In the genomic region with DNA sequence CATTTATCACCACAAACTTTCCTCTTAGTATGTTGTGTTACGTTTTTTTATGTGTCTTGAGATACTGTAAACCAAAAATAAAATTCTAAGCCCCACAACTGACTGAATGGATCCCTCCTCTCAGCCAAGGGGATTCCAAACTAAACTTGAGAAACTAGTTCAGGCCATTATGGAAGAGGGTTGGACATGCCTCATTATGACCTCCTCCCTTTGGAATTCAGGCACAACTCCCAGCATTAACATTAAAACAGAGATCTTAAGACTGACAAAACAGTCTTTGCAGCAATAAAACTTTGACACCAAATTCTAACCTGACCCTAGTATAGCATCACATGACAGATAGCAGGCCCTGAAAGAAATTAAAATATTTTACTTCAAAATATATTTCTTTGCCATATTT, we compare ENCODE assay signal across 14 cellular contexts. TPM values are rescaled to one million over a fixed set of nuclear protein-coding genes. Genes with fewer than 3 reads are reported as not detected.
DNase-seq lines count a peak whose midpoint lies in the region; ATAC-seq, FAIRE-seq and TF ChIP-seq lines count a peak whose summit lies in the region.
"Had no signal": no experiment of that assay in that cellular context is flagged by ENCODE, and none has a peak within 500 bp of the region (broad histone marks: within the 10 kb centered on the region; RNA-seq: fewer than 3 reads in every experiment).

No MANE protein-coding gene starts in this region.

- peaks cover 58% of the 10 kb centered on the region for H3K4me1 ChIP-seq in vagina

- ATAC-seq in GM18517 (IDR thresholded peaks at IDR 0.05; ENCODE audit: unreplicated experiment), result no peak
- ATAC-seq: activated T-helper 17 cell treated with anti-CD3 and anti-CD28 coated beads, Interleukin-2, amount 50 U/mL, for 72 hours; CD8-positive, alpha-beta T cell had no signal

- no peaks in the 10 kb centered on the region for H3K9me3 ChIP-seq in vagina

- H3K27ac ChIP-seq in vagina, result peak overlapping the region; percentile 52
- H3K27ac ChIP-seq: brain microvascular endothelial cell had no signal

- peak overlapping the region; percentile 87 for H3K27ac Mint-ChIP-seq in mesothelial cell of epicardium
- H3K27ac Mint-ChIP-seq: activated CD4-positive, alpha-beta T cell treated with anti-CD3 and anti-CD28 coated beads, Interleukin-2, amount 10 ng/mL, durations not matched to agents 7 days and 5 days; activated T-helper 17 cell treated with anti-CD3 and anti-CD28 coated beads, Interleukin-2, amount 50 U/mL, for 72 hours; CD8-positive, alpha-beta T cell had no signal

- FAIRE-seq in endometrium (lab: Jason Lieb, UNC), result peak; percentile 99

- H3K27me3 Mint-ChIP-seq in mesothelial cell of epicardium (ENCODE audit: low read depth), result no peaks in the 10 kb centered on the region
- H3K27me3 Mint-ChIP-seq: activated T-helper 17 cell treated with anti-CD3 and anti-CD28 coated beads, Interleukin-2, amount 50 U/mL, for 72 hours had no signal

- no peak overlapping the region for H3K4me3 ChIP-seq in vagina

- no peak for TF ChIP-seq CTCF in mesothelial cell of epicardium (IDR thresholded peaks at IDR 0.05; ENCODE audit: unreplicated experiment)
- no peak for TF ChIP-seq CTCF in vagina (IDR thresholded peaks at IDR 0.05)

- peak; percentile 45 for DNase-seq in M059J (ENCODE audit: low read depth)
- DNase-seq in mesothelial cell of epicardium (ENCODE audit: low spot score in 2 of 2, unreplicated experiment in 2 of 2), result no peak
- no peak for DNase-seq in vagina (ENCODE audit: extremely low spot score in 2 of 2)
- no peak for DNase-seq in LoVo (ENCODE audit: low spot score)
- no peak for DNase-seq in AG08396 (ENCODE audit: low spot score)
- DNase-seq: activated CD4-positive, alpha-beta T cell treated with anti-CD3 and anti-CD28 coated beads, Interleukin-2, amount 10 ng/mL, durations not matched to agents 7 days and 5 days; brain microvascular endothelial cell; CD8-positive, alpha-beta T cell; MV-4-11; NCI-H345; retina had no signal

- peaks cover 2% of the 10 kb centered on the region for H3K36me3 Mint-ChIP-seq in mesothelial cell of epicardium
- H3K36me3 Mint-ChIP-seq: CD8-positive, alpha-beta T cell had no signal

- H3K4me1 Mint-ChIP-seq in mesothelial cell of epicardium, result peaks cover 25% of the 10 kb centered on the region
- H3K4me1 Mint-ChIP-seq: activated CD4-positive, alpha-beta T cell treated with anti-CD3 and anti-CD28 coated beads, Interleukin-2, amount 10 ng/mL, durations not matched to agents 7 days and 5 days; activated T-helper 17 cell treated with anti-CD3 and anti-CD28 coated beads, Interleukin-2, amount 50 U/mL, for 72 hours had no signal

- no peak for TF ChIP-seq POLR2A in vagina (IDR thresholded peaks at IDR 0.05)

- intact Hi-C loops in vagina (cut with DNase I), result no loop called here

- H3K36me3 ChIP-seq in vagina, result no peaks in the 10 kb centered on the region
- H3K36me3 ChIP-seq: brain microvascular endothelial cell had no signal

- no peaks in the 10 kb centered on the region for H3K27me3 ChIP-seq in vagina
- H3K27me3 ChIP-seq: brain microvascular endothelial cell had no signal

- no peak overlapping the region for H3K4me3 Mint-ChIP-seq in mesothelial cell of epicardium
- H3K4me3 Mint-ChIP-seq: activated CD4-positive, alpha-beta T cell treated with anti-CD3 and anti-CD28 coated beads, Interleukin-2, amount 10 ng/mL, durations not matched to agents 7 days and 5 days; activated T-helper 17 cell treated with anti-CD3 and anti-CD28 coated beads, Interleukin-2, amount 50 U/mL, for 72 hours; CD8-positive, alpha-beta T cell had no signal

- peaks cover 8% of the 10 kb centered on the region for H3K9me3 Mint-ChIP-seq in mesothelial cell of epicardium
- H3K9me3 Mint-ChIP-seq: activated CD4-positive, alpha-beta T cell treated with anti-CD3 and anti-CD28 coated beads, Interleukin-2, amount 10 ng/mL, durations not matched to agents 7 days and 5 days; activated T-helper 17 cell treated with anti-CD3 and anti-CD28 coated beads, Interleukin-2, amount 50 U/mL, for 72 hours; CD8-positive, alpha-beta T cell had no signal

RNA-seq across cellular contexts. Expression of a gene that starts 51.1 kb away (rescaled TPM):
- total RNA-seq in M059J (2014; rRNA removed; shearing (Covaris generic)), result 0.02 TPM in 1 of 2 replicates, not detected in the other
- total RNA-seq in mesothelial cell of epicardium (5.5 to 9.2 TPM (median 5.9 TPM) in 3 replicates), vagina (29.7 TPM)
- total RNA-seq: activated CD4-positive, alpha-beta T cell treated with anti-CD3 and anti-CD28 coated beads, Interleukin-2, amount 10 ng/mL, durations not matched to agents 7 days and 5 days; CD8-positive, alpha-beta T cell had no signal
